35 cellular contexts compared by ENCODE assay signal in the genomic region with DNA sequence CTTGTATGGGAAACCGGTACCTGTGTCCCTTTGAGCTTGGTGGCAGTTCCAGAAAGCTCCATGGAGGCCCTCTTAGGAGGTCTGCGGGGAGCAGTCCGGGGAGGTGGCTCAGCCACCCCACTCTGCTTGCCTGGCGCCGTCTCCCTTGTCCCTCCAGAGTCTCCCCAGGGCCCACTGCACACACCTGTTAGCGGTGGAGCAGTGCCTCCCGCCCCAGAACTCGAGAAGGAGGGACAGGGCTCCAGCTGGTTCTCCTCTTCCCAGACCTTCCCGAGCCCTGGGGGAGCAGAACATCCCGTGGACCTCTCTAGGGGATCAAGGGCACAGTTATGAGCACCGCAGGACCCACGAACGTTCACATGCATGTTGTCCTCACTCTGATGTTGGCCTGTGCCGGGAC. TPM values are rescaled to one million over a fixed set of nuclear protein-coding genes. Genes with fewer than 3 reads are reported as not detected.
"Had no signal": no experiment of that assay in that cellular context is flagged by ENCODE, and none has a peak within 500 bp of the region (broad histone marks: within the 10 kb centered on the region; RNA-seq: fewer than 3 reads in every experiment).

No MANE protein-coding gene starts in this region.

- DNase-seq: activated B cell treated with CpG ODN at 0.5 μM for 24 hours; activated CD4-positive, alpha-beta T cell treated with anti-CD3 and anti-CD28 coated beads for 1 hour; activated CD4-positive, alpha-beta T cell treated with anti-CD3 and anti-CD28 coated beads, Interleukin-2, amount 10 ng/mL, durations not matched to agents 24 days and 14 days; activated CD4-positive, alpha-beta T cell treated with anti-CD3 and anti-CD28 coated beads, Interleukin-2, amount 50 U/mL, for 4 hours; activated CD8-positive, alpha-beta T cell treated with anti-CD3 and anti-CD28 coated beads for 36 hours; activated effector memory CD4-positive, alpha-beta T cell treated with anti-CD3 and anti-CD28 coated beads, Interleukin-2, amount 50 U/mL, for 16 hours; activated naive CD4-positive, alpha-beta T cell; activated T-cell treated with anti-CD3 and anti-CD28 coated beads, Interleukin-2, amount 50 U/mL, for 1 hour; activated T-cell treated with anti-CD3 and anti-CD28 coated beads, Interleukin-2, amount 50 U/mL, for 72 hours; adrenal gland; body of pancreas; caudate nucleus; NCI-H1092 treated with DMSO at 0.1 percent for 48 hours; NCI-H1417; NCI-H146; NCI-H187; NCI-H2029 treated with DMSO at 0.1 percent for 48 hours; NCI-H2107; NCI-H2171; NCI-H510A; NCI-H748 treated with DMSO at 0.1 percent for 48 hours; NK-92 treated with Interleukin-12 subunit alpha and Interleukin-12 subunit beta, amount 100 ng/mL, for 24 hours; SW 1271; T-helper 2 cell; T-helper 9 cell had no signal

- H3K9me3 ChIP-seq: adrenal gland, body of pancreas, breast epithelium, Peyer's patch had no signal

- H3K9me3 Mint-ChIP-seq: activated B cell treated with CpG ODN at 0.5 μM for 24 hours; activated CD4-positive, alpha-beta T cell treated with anti-CD3 and anti-CD28 coated beads, Interleukin-2, amount 10 ng/mL, durations not matched to agents 24 days and 14 days; activated CD8-positive, alpha-beta T cell treated with anti-CD3 and anti-CD28 coated beads for 36 hours; activated naive CD4-positive, alpha-beta T cell treated with anti-CD3 and anti-CD28 coated beads, Interleukin-2, amount 50 U/mL, for 72 hours; activated T-cell treated with anti-CD3 and anti-CD28 coated beads, Interleukin-2, amount 50 U/mL, for 72 hours; activated T-helper 17 cell treated with anti-CD3 and anti-CD28 coated beads, Interleukin-2, amount 50 U/mL, for 72 hours had no signal

- H3K4me3 ChIP-seq: adrenal gland, body of pancreas, breast epithelium, K562, Peyer's patch had no signal

- H3K27me3 ChIP-seq: body of pancreas, Peyer's patch had no signal

- H3K27ac Mint-ChIP-seq: activated B cell treated with CpG ODN at 0.5 μM for 24 hours; activated CD4-positive, alpha-beta T cell treated with anti-CD3 and anti-CD28 coated beads, Interleukin-2, amount 10 ng/mL, durations not matched to agents 24 days and 14 days; activated CD8-positive, alpha-beta T cell treated with anti-CD3 and anti-CD28 coated beads for 36 hours; activated naive CD4-positive, alpha-beta T cell treated with anti-CD3 and anti-CD28 coated beads, Interleukin-2, amount 50 U/mL, for 72 hours; activated T-cell treated with anti-CD3 and anti-CD28 coated beads, Interleukin-2, amount 50 U/mL, for 72 hours; activated T-helper 17 cell treated with anti-CD3 and anti-CD28 coated beads, Interleukin-2, amount 50 U/mL, for 72 hours had no signal

- ATAC-seq: activated CD8-positive, alpha-beta T cell treated with anti-CD3 and anti-CD28 coated beads for 36 hours; activated naive CD4-positive, alpha-beta T cell treated with anti-CD3 and anti-CD28 coated beads, Interleukin-2, amount 50 U/mL, for 72 hours; activated T-cell treated with anti-CD3 and anti-CD28 coated beads, Interleukin-2, amount 50 U/mL, for 72 hours; activated T-helper 17 cell treated with anti-CD3 and anti-CD28 coated beads, Interleukin-2, amount 50 U/mL, for 72 hours; body of pancreas; K562; PC-3 had no signal

- H3K4me1 ChIP-seq: adrenal gland had no signal

- H3K36me3 Mint-ChIP-seq: activated naive CD4-positive, alpha-beta T cell treated with anti-CD3 and anti-CD28 coated beads, Interleukin-2, amount 50 U/mL, for 72 hours had no signal

- H3K27ac ChIP-seq: adrenal gland, body of pancreas, breast epithelium, Peyer's patch, VCaP had no signal

- H3K4me3 Mint-ChIP-seq: activated B cell treated with CpG ODN at 0.5 μM for 24 hours; activated CD4-positive, alpha-beta T cell treated with anti-CD3 and anti-CD28 coated beads, Interleukin-2, amount 10 ng/mL, durations not matched to agents 24 days and 14 days; activated CD8-positive, alpha-beta T cell treated with anti-CD3 and anti-CD28 coated beads for 36 hours; activated T-cell treated with anti-CD3 and anti-CD28 coated beads, Interleukin-2, amount 50 U/mL, for 72 hours; activated T-helper 17 cell treated with anti-CD3 and anti-CD28 coated beads, Interleukin-2, amount 50 U/mL, for 72 hours had no signal

- H3K27me3 Mint-ChIP-seq: activated CD4-positive, alpha-beta T cell treated with anti-CD3 and anti-CD28 coated beads, Interleukin-2, amount 10 ng/mL, durations not matched to agents 24 days and 14 days; activated CD8-positive, alpha-beta T cell treated with anti-CD3 and anti-CD28 coated beads for 36 hours; activated T-helper 17 cell treated with anti-CD3 and anti-CD28 coated beads, Interleukin-2, amount 50 U/mL, for 72 hours had no signal

- H3K36me3 ChIP-seq: adrenal gland, breast epithelium, Peyer's patch had no signal

RNA-seq across cellular contexts. Expression of a gene that starts 10.8 kb away (rescaled TPM):
- total RNA-seq: activated B cell treated with CpG ODN at 0.5 μM for 24 hours; activated CD4-positive, alpha-beta T cell treated with anti-CD3 and anti-CD28 coated beads, Interleukin-2, amount 10 ng/mL, durations not matched to agents 24 days and 14 days; activated CD8-positive, alpha-beta memory T cell treated with anti-CD3 and anti-CD28 coated beads for 36 hours; activated CD8-positive, alpha-beta T cell treated with anti-CD3 and anti-CD28 coated beads for 36 hours; activated naive CD4-positive, alpha-beta T cell treated with anti-CD3 and anti-CD28 coated beads, Interleukin-2, amount 50 U/mL, for 72 hours; activated T-helper 17 cell treated with anti-CD3 and anti-CD28 coated beads, Interleukin-2, amount 50 U/mL, for 72 hours; astrocyte; M059J had no signal

RNA-seq across cellular contexts. Expression of a gene that starts 42.1 kb away (rescaled TPM):
- total RNA-seq: activated B cell treated with CpG ODN at 0.5 μM for 24 hours, M059J had no signal
